ENCODE assay signal across 13 cellular contexts in the genomic region with DNA sequence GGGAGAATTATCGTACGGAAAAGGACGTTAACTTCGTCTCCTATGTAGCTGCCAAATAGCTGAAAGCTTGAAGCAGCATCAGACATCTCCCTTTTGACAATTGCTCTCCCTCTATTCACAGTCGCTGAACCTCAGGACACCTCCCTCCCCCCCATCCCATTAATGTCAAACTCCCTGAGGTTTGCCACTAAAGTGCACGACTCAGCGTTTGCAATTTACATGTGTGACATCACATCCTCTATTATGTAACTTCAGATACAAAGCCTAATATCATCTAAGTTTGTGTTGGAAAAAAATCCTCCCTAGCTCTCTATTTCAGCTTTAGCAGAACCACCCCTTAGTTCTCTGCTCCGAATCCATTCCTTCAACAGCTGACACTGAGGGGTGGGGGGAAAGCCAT. TPM values are rescaled to one million over a fixed set of nuclear protein-coding genes. Genes with fewer than 3 reads are reported as not detected.
DNase-seq lines count a peak whose midpoint lies in the region; ATAC-seq, FAIRE-seq and TF ChIP-seq lines count a peak whose summit lies in the region.
"Had no signal": no experiment of that assay in that cellular context is flagged by ENCODE, and none has a peak within 500 bp of the region (broad histone marks: within the 10 kb centered on the region; RNA-seq: fewer than 3 reads in every experiment).

No MANE protein-coding gene starts in this region.

- ATAC-seq in GM21825 (IDR thresholded peaks at IDR 0.05; ENCODE audit: unreplicated experiment): no peak
- ATAC-seq in HG03521 (IDR thresholded peaks at IDR 0.05; ENCODE audit: unreplicated experiment): no peak
- no peak for ATAC-seq in GM18858 (IDR thresholded peaks at IDR 0.05; ENCODE audit: unreplicated experiment)

- H3K9me3 ChIP-seq in A673 (ENCODE audit: low read depth, low read length, poor library complexity, severe bottlenecking): no peaks in the 10 kb centered on the region
- H3K9me3 ChIP-seq in CD8-positive, alpha-beta memory T cell (ENCODE audit: low read length): no peaks in the 10 kb centered on the region
- no peaks in the 10 kb centered on the region for H3K9me3 ChIP-seq in muscle layer of duodenum (ENCODE audit: control insufficient read depth in 1 of 2, low read length in 2 of 2)
- H3K9me3 ChIP-seq: SK-N-SH had no signal

- peaks cover 18 to 25% (median 20%) of the 10 kb centered on the region in 3 donors for H3K4me1 Mint-ChIP-seq in CD8-positive, alpha-beta memory T cell

- no TSS peak for BruUV-seq in A673 (replicated peaks; lab: Mats Ljungman, UMichigan)

- no peak for TF ChIP-seq CTCF in A673 (conservative IDR thresholded peaks at IDR 0.05; ENCODE audit: low read depth, low read length)
- no peak for TF ChIP-seq CTCF in bronchial epithelial cell (IDR thresholded peaks at IDR 0.05; ENCODE audit: insufficient read depth, low read length, severe bottlenecking)

- H3K27ac ChIP-seq in A673 (ENCODE audit: low read depth, low read length, poor library complexity, severe bottlenecking) (no peak overlapping the region), muscle layer of duodenum (ENCODE audit: low read length) (no peak overlapping the region)
- H3K27ac ChIP-seq in CD8-positive, alpha-beta memory T cell (ENCODE audit: low read depth, low read length): no peak overlapping the region

- CTCF ChIA-PET in A673 (lab: Charles Lee): no interaction called here
- CTCF ChIA-PET in CD8-positive, alpha-beta memory T cell (lab: Charles Lee): interaction anchor here (1.4 kb wide), 1 partner anchor 29 kb away, joined by 3 read pairs; no protein-coding TSS in a partner anchor

- no peak for FAIRE-seq in bronchial epithelial cell (lab: Jason Lieb, UNC)
- FAIRE-seq: GM18507 had no signal

- H3K4me1 ChIP-seq in A673 (ENCODE audit: insufficient read depth, low read length, poor library complexity, severe bottlenecking): peaks cover 22% of the 10 kb centered on the region
- peaks cover 21% of the 10 kb centered on the region for H3K4me1 ChIP-seq in CD8-positive, alpha-beta memory T cell (ENCODE audit: insufficient read depth, low read length)
- H3K4me1 ChIP-seq in muscle layer of duodenum (ENCODE audit: control insufficient read depth in 1 of 2, insufficient read depth in 2 of 2, low read length in 2 of 2): peaks cover 0 to 3% of the 10 kb centered on the region in 2 donors

- H3K36me3 ChIP-seq in A673 (ENCODE audit: insufficient read depth, low read length, poor library complexity, severe bottlenecking) (no peaks in the 10 kb centered on the region), bronchial epithelial cell (ENCODE audit: control insufficient read depth, insufficient read depth, low read length) (no peaks in the 10 kb centered on the region), muscle layer of duodenum (ENCODE audit: control insufficient read depth in 1 of 2, insufficient read depth in 2 of 2, low read length in 2 of 2) (no peaks in the 10 kb centered on the region)
- no peaks in the 10 kb centered on the region for H3K36me3 ChIP-seq in CD8-positive, alpha-beta memory T cell (ENCODE audit: insufficient read depth, low read length)

- intact Hi-C loops in A673 (cut with micrococcal nuclease; ENCODE audit: unreplicated experiment): loop anchor here (10.0 kb wide), 3 partner anchors 817 to 1447 kb away; no protein-coding TSS in a partner anchor

- POLR2A ChIA-PET in A673 (lab: Charles Lee; ENCODE audit: low non-redundant PET): no interaction called here
- POLR2A ChIA-PET in CD8-positive, alpha-beta memory T cell (lab: Charles Lee): interaction anchor here (0.7 kb wide), 1 partner anchor 764 kb away, joined by 5 read pairs; a partner anchor contains a TSS

- H3K36me3 Mint-ChIP-seq in CD8-positive, alpha-beta memory T cell: peaks cover 0 to 13% (median 0%) of the 10 kb centered on the region in 3 donors

- DNase-seq in A673 (ENCODE audit: low spot score) (peak; percentile 64), bronchial epithelial cell (ENCODE audit: low read depth) (peak; percentile 49), 8988T (no peak)
- peak in 4 of 5 donors; percentile 15 to 50 (median 36) for DNase-seq in CD8-positive, alpha-beta memory T cell
- DNase-seq: hippocampal formation, Karpas-422, NCI-H446 treated with DMSO at 0.1 percent for 48 hours, SK-N-SH had no signal

- H3K27me3 ChIP-seq in A673 (replicated peaks; ENCODE audit: insufficient read depth, low read depth, low read length, poor library complexity): peaks cover 19% of the 10 kb centered on the region
- H3K27me3 ChIP-seq in CD8-positive, alpha-beta memory T cell (ENCODE audit: insufficient read depth, low read length, poor library complexity, severe bottlenecking): no peaks in the 10 kb centered on the region
- peaks cover 9% of the 10 kb centered on the region for H3K27me3 ChIP-seq in bronchial epithelial cell (ENCODE audit: control insufficient read depth, insufficient read depth, low read length)
- no peaks in the 10 kb centered on the region for H3K27me3 ChIP-seq in muscle layer of duodenum (ENCODE audit: low read depth, low read length)

- no peaks in the 10 kb centered on the region for H3K9me3 Mint-ChIP-seq in CD8-positive, alpha-beta memory T cell

- peak overlapping the region; percentile 11 for H3K4me3 ChIP-seq in A673 (ENCODE audit: low read depth, low read length, poor library complexity, severe bottlenecking)
- H3K4me3 ChIP-seq in CD8-positive, alpha-beta memory T cell (ENCODE audit: low read length): no peak overlapping the region
- no peak overlapping the region for H3K4me3 ChIP-seq in bronchial epithelial cell (ENCODE audit: low read depth, low read length)
- H3K4me3 ChIP-seq in muscle layer of duodenum (ENCODE audit: low read depth in 1 of 2, low read length in 2 of 2): peak overlapping the region; percentile 28 to 47

- peak overlapping the region in 5 of 7 donors; percentile 19 to 82 (median 73) for H3K4me3 Mint-ChIP-seq in CD8-positive, alpha-beta memory T cell

- peaks cover 0 to 12% of the 10 kb centered on the region in 2 donors for H3K27me3 Mint-ChIP-seq in CD8-positive, alpha-beta memory T cell

- H3K27ac Mint-ChIP-seq in CD8-positive, alpha-beta memory T cell: peak overlapping the region in 7 of 8 donors; percentile 24 to 85 (median 66)

RNA-seq across cellular contexts. Expression of a gene that starts 5.5 kb away (rescaled TPM):
- 1.6 and 2.2 TPM in 2 replicates for total RNA-seq in A673 (2021)
- 1 to 10 TPM; 5.7 to 7.3 TPM for total RNA-seq in CD8-positive, alpha-beta memory T cell
- 6.3 TPM for polyA plus RNA-seq in CD8-positive, alpha-beta memory T cell
- 0.77 and 0.79 TPM in 2 replicates for total RNA-seq in bronchial epithelial cell

Comparison
In these comparisons a context has a peak if more than half of its experiments do, and no peak if none do; other contexts are left out.
1. H3K4me3 ChIP-seq: peak in A673 (single experiment) and muscle layer of duodenum (2 of 2); none in CD8-positive, alpha-beta memory T cell (single experiment) and bronchial epithelial cell (single experiment).